Comparison of ENCODE assay signal across 9 cellular contexts in genomic region chr17:38672788-38673713, GRCh38. TPM values are rescaled to one million over a fixed set of nuclear protein-coding genes. Genes with fewer than 3 reads are reported as not detected.
DNase-seq lines count a peak whose midpoint lies in the region; ATAC-seq lines count a peak whose summit lies in the region.
"Had no signal": no experiment of that assay in that cellular context is flagged by ENCODE, and none has a peak within 500 bp of the region (broad histone marks: within the 10 kb centered on the region; RNA-seq: fewer than 3 reads in every experiment).

No MANE protein-coding gene starts in this region.

- intact Hi-C loops in activated CD4-positive, alpha-beta T cell treated with anti-CD3 and anti-CD28 coated beads for 36 hours (cut with DNase I, micrococcal nuclease): loop anchor here in 1 of 2 experiments (10.0 kb wide), 2 partner anchors 182 to 482 kb away; partner anchors contain the start of genes PLXDC1 and RPL23
- intact Hi-C loops in activated CD4-positive, alpha-beta memory T cell treated with anti-CD3 and anti-CD28 coated beads for 36 hours (cut with micrococcal nuclease): loop anchor here (5.0 kb wide), 1 partner anchor 66 kb away; the partner anchor contains the start of gene SRCIN1
- intact Hi-C loops in sciatic nerve (cut with DNase I): no loop called here

- peaks cover 47% of the 10 kb centered on the region for H3K4me1 Mint-ChIP-seq in activated CD4-positive, alpha-beta T cell treated with anti-CD3 and anti-CD28 coated beads for 36 hours
- peaks cover 46% of the 10 kb centered on the region for H3K4me1 Mint-ChIP-seq in activated CD4-positive, alpha-beta memory T cell treated with anti-CD3 and anti-CD28 coated beads for 36 hours (ENCODE audit: low read depth)
- H3K4me1 Mint-ChIP-seq in stimulated activated naive CD8-positive, alpha-beta T cell treated with anti-CD3 and anti-CD28 coated beads, Interleukin-15, amount 100 ng/mL, for 72 hours: peaks cover 68% of the 10 kb centered on the region

- POLR2A ChIA-PET in activated CD4-positive, alpha-beta T cell treated with anti-CD3 and anti-CD28 coated beads for 36 hours (lab: Charles Lee): interaction anchor here (1.5 kb wide), 1 partner anchor 79 kb away, joined by 3 read pairs; the partner anchor contains the start of gene PSMB3
- POLR2A ChIA-PET in activated CD4-positive, alpha-beta memory T cell treated with anti-CD3 and anti-CD28 coated beads for 36 hours (lab: Charles Lee): interaction anchor here (2.4 to 5.7 kb wide), 2 partner anchors 30 to 58 kb away, joined by 10 to 100 read pairs; partner anchors contain the start of genes CISD3 and MLLT6

- H3K27me3 ChIP-seq in iPS-15b (ENCODE audit: control insufficient read depth, insufficient read depth, low read length): peaks cover 83% of the 10 kb centered on the region

- H3K9me3 ChIP-seq in iPS-15b (ENCODE audit: control insufficient read depth, insufficient read depth, low read length): no peaks in the 10 kb centered on the region

- peaks cover 26% of the 10 kb centered on the region for H3K27me3 Mint-ChIP-seq in activated CD4-positive, alpha-beta T cell treated with anti-CD3 and anti-CD28 coated beads for 36 hours
- H3K27me3 Mint-ChIP-seq in activated CD4-positive, alpha-beta memory T cell treated with anti-CD3 and anti-CD28 coated beads for 36 hours: peaks cover 24% of the 10 kb centered on the region
- H3K27me3 Mint-ChIP-seq in stimulated activated naive CD8-positive, alpha-beta T cell treated with anti-CD3 and anti-CD28 coated beads, Interleukin-15, amount 100 ng/mL, for 72 hours: peaks cover 41% of the 10 kb centered on the region

- CTCF ChIA-PET in activated CD4-positive, alpha-beta T cell treated with anti-CD3 and anti-CD28 coated beads for 36 hours (lab: Charles Lee): interaction anchor here (0.6 to 1.2 kb wide), 6 partner anchors 45 to 1546 kb away, joined by 3 to 5 read pairs (median 3); partner anchors contain the start of gene WIPF2
- CTCF ChIA-PET in activated CD4-positive, alpha-beta memory T cell treated with anti-CD3 and anti-CD28 coated beads for 36 hours (lab: Charles Lee): interaction anchor here (2.8 to 10.4 kb wide), 2 partner anchors 61 to 115 kb away, joined by 10 to 210 read pairs; partner anchors contain the start of gene CISD3

- no peak overlapping the region for H3K9ac ChIP-seq in iPS-15b (ENCODE audit: low read depth, low read length)

- H3K36me3 ChIP-seq in iPS-15b (ENCODE audit: control insufficient read depth, insufficient read depth, low read length): no peaks in the 10 kb centered on the region

- no peak for ATAC-seq in activated CD4-positive, alpha-beta T cell treated with anti-CD3 and anti-CD28 coated beads for 36 hours
- ATAC-seq in stimulated activated naive CD8-positive, alpha-beta T cell treated with anti-CD3 and anti-CD28 coated beads, Interleukin-15, amount 100 ng/mL, for 72 hours: no peak
- no peak for ATAC-seq in sciatic nerve
- ATAC-seq in HG03460 (IDR thresholded peaks at IDR 0.05; ENCODE audit: unreplicated experiment): no peak

- peak overlapping the region; percentile 14 for H3K27ac Mint-ChIP-seq in activated CD4-positive, alpha-beta T cell treated with anti-CD3 and anti-CD28 coated beads for 36 hours
- H3K27ac Mint-ChIP-seq in activated CD4-positive, alpha-beta memory T cell treated with anti-CD3 and anti-CD28 coated beads for 36 hours: peak overlapping the region; percentile 45
- no peak overlapping the region for H3K27ac Mint-ChIP-seq in stimulated activated naive CD8-positive, alpha-beta T cell treated with anti-CD3 and anti-CD28 coated beads, Interleukin-15, amount 100 ng/mL, for 72 hours

- peak overlapping the region; percentile 76 for H3K4me3 Mint-ChIP-seq in activated CD4-positive, alpha-beta T cell treated with anti-CD3 and anti-CD28 coated beads for 36 hours
- H3K4me3 Mint-ChIP-seq in activated CD4-positive, alpha-beta memory T cell treated with anti-CD3 and anti-CD28 coated beads for 36 hours: peak overlapping the region; percentile 68
- peak overlapping the region; percentile 53 to 78 for H3K4me3 Mint-ChIP-seq in stimulated activated naive CD8-positive, alpha-beta T cell treated with anti-CD3 and anti-CD28 coated beads, Interleukin-15, amount 100 ng/mL, for 72 hours

- peaks cover 16% of the 10 kb centered on the region for H3K4me1 ChIP-seq in iPS-15b (ENCODE audit: control insufficient read depth, insufficient read depth, low read length)

- H3K9me3 Mint-ChIP-seq in activated CD4-positive, alpha-beta T cell treated with anti-CD3 and anti-CD28 coated beads for 36 hours (ENCODE audit: low read depth): no peaks in the 10 kb centered on the region
- no peaks in the 10 kb centered on the region for H3K9me3 Mint-ChIP-seq in activated CD4-positive, alpha-beta memory T cell treated with anti-CD3 and anti-CD28 coated beads for 36 hours
- no peaks in the 10 kb centered on the region for H3K9me3 Mint-ChIP-seq in stimulated activated naive CD8-positive, alpha-beta T cell treated with anti-CD3 and anti-CD28 coated beads, Interleukin-15, amount 100 ng/mL, for 72 hours

- peaks cover 10% of the 10 kb centered on the region for H3K36me3 Mint-ChIP-seq in activated CD4-positive, alpha-beta T cell treated with anti-CD3 and anti-CD28 coated beads for 36 hours (ENCODE audit: low read depth)
- H3K36me3 Mint-ChIP-seq in activated CD4-positive, alpha-beta memory T cell treated with anti-CD3 and anti-CD28 coated beads for 36 hours: peaks cover 8% of the 10 kb centered on the region

- peak; percentile 34 for DNase-seq in activated CD4-positive, alpha-beta T cell treated with anti-CD3 and anti-CD28 coated beads for 36 hours
- DNase-seq in activated CD4-positive, alpha-beta T cell treated with anti-CD3 and anti-CD28 coated beads for 1 hour: no peak
- peak; percentile 28 for DNase-seq in activated CD4-positive, alpha-beta memory T cell treated with anti-CD3 and anti-CD28 coated beads for 36 hours
- no peak for DNase-seq in stimulated activated naive CD8-positive, alpha-beta T cell treated with anti-CD3 and anti-CD28 coated beads, Interleukin-15, amount 100 ng/mL, for 72 hours
- no peak for DNase-seq in sciatic nerve (ENCODE audit: low spot score)
- no peak for DNase-seq in ureter (ENCODE audit: low spot score)
- DNase-seq: NCI-H2029 had no signal

- H3K4me3 ChIP-seq in iPS-15b (ENCODE audit: low read depth, low read length): peak overlapping the region; percentile 68

RNA-seq across cellular contexts. Expression of gene EPOP, which starts 1.7 kb away (rescaled TPM):
- total RNA-seq in activated CD4-positive, alpha-beta T cell treated with anti-CD3 and anti-CD28 coated beads for 36 hours: 10 to 100 TPM; 31.8 to 37.3 TPM
- total RNA-seq in activated CD4-positive, alpha-beta memory T cell treated with anti-CD3 and anti-CD28 coated beads for 36 hours: 10 to 100 TPM; 37.1 to 38.0 TPM
- total RNA-seq in sciatic nerve (1.5 TPM), ureter (3.4 TPM)

RNA-seq across cellular contexts. Expression of gene MLLT6, which starts 32.0 kb away (rescaled TPM):
- total RNA-seq in activated CD4-positive, alpha-beta T cell treated with anti-CD3 and anti-CD28 coated beads for 36 hours: 100 to 1,000 TPM; 168 to 174 TPM
- 100 to 1,000 TPM; 204 to 221 TPM for total RNA-seq in activated CD4-positive, alpha-beta memory T cell treated with anti-CD3 and anti-CD28 coated beads for 36 hours
- 202 TPM for total RNA-seq in sciatic nerve
- 209 TPM for total RNA-seq in ureter

RNA-seq across cellular contexts. Expression of gene CISD3, which starts 57.1 kb away (rescaled TPM):
- total RNA-seq in activated CD4-positive, alpha-beta T cell treated with anti-CD3 and anti-CD28 coated beads for 36 hours: 10 to 100 TPM; 49.4 to 58.6 TPM
- 10 to 100 TPM; 54.7 to 59.1 TPM for total RNA-seq in activated CD4-positive, alpha-beta memory T cell treated with anti-CD3 and anti-CD28 coated beads for 36 hours
- total RNA-seq in sciatic nerve (17.3 TPM), ureter (60.1 TPM)

Comparison
In these comparisons a context has a peak if more than half of its experiments do, and no peak if none do; other contexts are left out.
1. DNase-seq: peak in activated CD4-positive, alpha-beta T cell treated with anti-CD3 and anti-CD28 coated beads for 36 hours (single experiment) and activated CD4-positive, alpha-beta memory T cell treated with anti-CD3 and anti-CD28 coated beads for 36 hours (single experiment); none in activated CD4-positive, alpha-beta T cell treated with anti-CD3 and anti-CD28 coated beads for 1 hour (single experiment), stimulated activated naive CD8-positive, alpha-beta T cell treated with anti-CD3 and anti-CD28 coated beads, Interleukin-15, amount 100 ng/mL, for 72 hours (0 of 2), sciatic nerve (single experiment) and ureter (single experiment).
2. H3K27ac Mint-ChIP-seq: peak in activated CD4-positive, alpha-beta T cell treated with anti-CD3 and anti-CD28 coated beads for 36 hours (single experiment) and activated CD4-positive, alpha-beta memory T cell treated with anti-CD3 and anti-CD28 coated beads for 36 hours (single experiment); none in stimulated activated naive CD8-positive, alpha-beta T cell treated with anti-CD3 and anti-CD28 coated beads, Interleukin-15, amount 100 ng/mL, for 72 hours (0 of 2).
3. Peak in every context shown above with its lines, with median percentiles within 50 percentile points of each other: H3K4me3 Mint-ChIP-seq.